1 cellular context compared by ENCODE assay signal in the genomic region with DNA sequence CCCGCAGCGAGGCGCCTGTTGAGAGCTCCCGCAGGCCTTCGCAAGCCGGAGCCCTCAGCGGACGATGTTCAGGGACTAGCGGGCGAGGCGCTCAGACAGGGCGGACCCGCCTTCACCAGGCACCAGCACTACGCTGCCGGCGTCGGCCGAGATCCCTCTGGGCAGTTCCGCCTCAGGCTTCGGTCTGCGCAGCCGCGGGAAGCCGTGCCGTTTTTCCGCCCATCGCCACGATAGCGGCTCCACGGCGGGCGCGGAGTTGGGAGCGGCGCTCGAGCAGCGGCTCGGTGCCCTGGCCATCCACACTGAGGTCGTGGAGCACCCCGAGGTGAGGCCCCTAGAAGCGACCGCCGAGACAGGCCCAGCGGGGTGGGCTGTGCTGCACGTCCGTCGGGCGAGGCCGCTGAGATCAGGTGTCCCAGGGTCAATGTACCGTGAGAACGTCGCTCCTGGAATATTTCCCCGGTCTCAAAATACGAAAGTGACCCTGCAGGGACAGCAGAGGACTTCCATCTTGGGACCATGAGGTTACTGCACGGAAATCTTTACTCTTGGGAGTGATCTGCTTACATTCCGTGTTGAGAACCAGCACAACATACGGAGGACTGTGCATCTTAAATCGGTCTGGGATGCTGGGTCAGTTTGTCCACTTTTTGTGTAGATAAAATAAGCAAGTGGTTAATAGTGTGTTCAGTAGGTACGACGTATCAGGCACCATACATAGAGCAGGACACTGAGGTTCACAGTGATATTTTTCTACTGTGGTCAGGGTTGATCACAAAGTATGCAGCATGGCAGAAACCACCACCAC.
TF ChIP-seq lines count a peak whose summit lies in the region.

No MANE protein-coding gene starts in this region.

TF ChIP-seq in HepG2, 621 proteins besides CTCF, POLR2A, EP300 and RAD21 (continued from another document and continues in another):
- TF ChIP-seq PAWR (CRISPR knock-in tag; IDR thresholded peaks at IDR 0.05; ENCODE audit: borderline replicate concordance) (0 out of 2 replicates have a peak, but pooled peaks have one; percentile 78), HNRNPL (IDR thresholded peaks at IDR 0.05; ENCODE audit: low read depth, low read length) (0 out of 2 replicates have a peak, but pooled peaks have one; percentile 41), ARID2 (CRISPR knock-in tag; IDR thresholded peaks at IDR 0.05; ENCODE audit: borderline replicate concordance) (peak; percentile 58; the same call in 1 of the 2 replicates), FOXC1 (CRISPR knock-in tag; IDR thresholded peaks at IDR 0.05; ENCODE audit: borderline replicate concordance) (peak; percentile 99), ZNF761 (CRISPR knock-in tag; conservative IDR thresholded peaks at IDR 0.05) (peak; percentile 91; the same call in 1 of the 2 replicates), BRCA1 (CRISPR knock-in tag; IDR thresholded peaks at IDR 0.05) (peak; percentile 65), LCORL (IDR thresholded peaks at IDR 0.05) (no peak), LCORL (CRISPR knock-in tag; IDR thresholded peaks at IDR 0.05) (peak; percentile 76; the same call in 1 of the 2 replicates), ZMYM3 (CRISPR knock-in tag; IDR thresholded peaks at IDR 0.05) (peak; percentile 90), ZNF230 (CRISPR knock-in tag; IDR thresholded peaks at IDR 0.05) (peak; percentile 99), ZNF737 (CRISPR knock-in tag; IDR thresholded peaks at IDR 0.05; ENCODE audit: borderline replicate concordance) (no peak; the same call in 1 of the 2 replicates), HDAC1 (CRISPR knock-in tag; IDR thresholded peaks at IDR 0.05) (peak; percentile 73; the same call in 1 of the 2 replicates), ZKSCAN8 (CRISPR knock-in tag; IDR thresholded peaks at IDR 0.05; ENCODE audit: borderline replicate concordance) (peak; percentile 81), NFKBIZ (CRISPR knock-in tag; IDR thresholded peaks at IDR 0.05) (peak; percentile 83), ZNF614 (CRISPR knock-in tag; IDR thresholded peaks at IDR 0.05; ENCODE audit: borderline replicate concordance) (peak; percentile 88), ZNF547 (CRISPR knock-in tag; IDR thresholded peaks at IDR 0.05) (peak; percentile 94), ZNF550 (CRISPR knock-in tag; IDR thresholded peaks at IDR 0.05; ENCODE audit: borderline replicate concordance) (peak; percentile 94; the same call in 1 of the 2 replicates), IRX3 (CRISPR knock-in tag; IDR thresholded peaks at IDR 0.05; ENCODE audit: borderline replicate concordance, low read depth) (peak; percentile 95), ZFP37 (CRISPR knock-in tag; IDR thresholded peaks at IDR 0.05; ENCODE audit: borderline replicate concordance) (peak; percentile 49; the same call in 1 of the 2 replicates), ZNF274 (CRISPR knock-in tag; IDR thresholded peaks at IDR 0.05) (peak; percentile 98), ELF1 (CRISPR knock-in tag; IDR thresholded peaks at IDR 0.05) (peak; percentile 94), REPIN1 (CRISPR knock-in tag; IDR thresholded peaks at IDR 0.05; ENCODE audit: borderline replicate concordance, low read depth) (peak; percentile 96), JUN (CRISPR knock-in tag; IDR thresholded peaks at IDR 0.05) (no peak), CBX5 (CRISPR knock-in tag; IDR thresholded peaks at IDR 0.05; ENCODE audit: borderline replicate concordance) (peak; percentile 95), MATR3 (CRISPR knock-in tag; IDR thresholded peaks at IDR 0.05) (0 out of 2 replicates have a peak, but pooled peaks have one; percentile 81), ZNF234 (CRISPR knock-in tag; conservative IDR thresholded peaks at IDR 0.05) (peak; percentile 58; the same call in 1 of the 2 replicates), PCBP2 (optimal IDR thresholded peaks at IDR 0.05; ENCODE audit: low read depth, low read length, poor library complexity, severe bottlenecking) (no peak), KAT7 (CRISPR knock-in tag; IDR thresholded peaks at IDR 0.05; ENCODE audit: borderline replicate concordance) (peak; percentile 96), SKI (IDR thresholded peaks at IDR 0.05; ENCODE audit: partially characterized antibody) (peak; percentile 78), ZNF367 (CRISPR knock-in tag; IDR thresholded peaks at IDR 0.05; ENCODE audit: borderline replicate concordance) (no peak; the same call in 1 of the 2 replicates), MEIS2 (CRISPR knock-in tag; IDR thresholded peaks at IDR 0.05) (no peak; the same call in none of the 2 replicates), ZSCAN29 (CRISPR knock-in tag; conservative IDR thresholded peaks at IDR 0.05) (peak; percentile 90), ZNF792 (CRISPR knock-in tag; IDR thresholded peaks at IDR 0.05) (peak; percentile 96; the same call in 1 of the 2 replicates), NR2C2 (CRISPR knock-in tag; IDR thresholded peaks at IDR 0.05; ENCODE audit: borderline replicate concordance) (peak; percentile 58), ZSCAN30 (CRISPR knock-in tag; IDR thresholded peaks at IDR 0.05) (no peak), ZNF24 (IDR thresholded peaks at IDR 0.05) (no peak; the same call in 1 of the 2 replicates), ZNF563 (CRISPR knock-in tag; IDR thresholded peaks at IDR 0.05) (peak; percentile 86; the same call in 1 of the 2 replicates), ZNF350 (CRISPR knock-in tag; IDR thresholded peaks at IDR 0.05; ENCODE audit: borderline replicate concordance, low read depth) (peak; percentile 98), PHF21A (CRISPR knock-in tag; IDR thresholded peaks at IDR 0.05) (peak; percentile 58; the same call in 1 of the 2 replicates), IKZF4 (CRISPR knock-in tag; IDR thresholded peaks at IDR 0.05; ENCODE audit: borderline replicate concordance, low read depth, not compliant biosample characterization) (peak; percentile 97), ZNF607 (CRISPR knock-in tag; IDR thresholded peaks at IDR 0.05; ENCODE audit: borderline replicate concordance) (peak; percentile 95), ZNF143 (CRISPR knock-in tag; IDR thresholded peaks at IDR 0.05) (peak; percentile 50; the same call in 1 of the 2 replicates), ZNF432 (CRISPR knock-in tag; IDR thresholded peaks at IDR 0.05; ENCODE audit: borderline replicate concordance) (no peak), PAF1 (CRISPR knock-in tag; IDR thresholded peaks at IDR 0.05) (0 out of 2 replicates have a peak, but pooled peaks have one; percentile 77), NFE2L2 (IDR thresholded peaks at IDR 0.05; ENCODE audit: low read length) (no peak), ATM (IDR thresholded peaks at IDR 0.05; ENCODE audit: borderline replicate concordance) (no peak), NR2F6 (IDR thresholded peaks at IDR 0.05) (0 out of 2 replicates have a peak, but pooled peaks have one; percentile 30), NR2F6 (CRISPR knock-in tag; IDR thresholded peaks at IDR 0.05) (peak; percentile 74), HDAC2 (CRISPR knock-in tag; IDR thresholded peaks at IDR 0.05) (peak; percentile 82), PCBP1 (IDR thresholded peaks at IDR 0.05; ENCODE audit: borderline replicate concordance, low read depth, low read length) (no peak), PRMT3 (CRISPR knock-in tag; IDR thresholded peaks at IDR 0.05; ENCODE audit: borderline replicate concordance, low read depth) (peak; percentile 99; the same call in 1 of the 2 replicates), TGIF2 (CRISPR knock-in tag; IDR thresholded peaks at IDR 0.05) (peak; percentile 43; the same call in 1 of the 2 replicates), ZNF431 (CRISPR knock-in tag; IDR thresholded peaks at IDR 0.05; ENCODE audit: borderline replicate concordance, low read depth) (peak; percentile 19; the same call in 1 of the 2 replicates), NFYB (CRISPR knock-in tag; IDR thresholded peaks at IDR 0.05) (peak; percentile 55), ZNF282 (IDR thresholded peaks at IDR 0.05; ENCODE audit: partially characterized antibody) (no peak), TAF15 (IDR thresholded peaks at IDR 0.05; ENCODE audit: low read depth, low read length, poor library complexity, severe bottlenecking) (peak; percentile 69)
- TF ChIP-seq, protein P1, sequence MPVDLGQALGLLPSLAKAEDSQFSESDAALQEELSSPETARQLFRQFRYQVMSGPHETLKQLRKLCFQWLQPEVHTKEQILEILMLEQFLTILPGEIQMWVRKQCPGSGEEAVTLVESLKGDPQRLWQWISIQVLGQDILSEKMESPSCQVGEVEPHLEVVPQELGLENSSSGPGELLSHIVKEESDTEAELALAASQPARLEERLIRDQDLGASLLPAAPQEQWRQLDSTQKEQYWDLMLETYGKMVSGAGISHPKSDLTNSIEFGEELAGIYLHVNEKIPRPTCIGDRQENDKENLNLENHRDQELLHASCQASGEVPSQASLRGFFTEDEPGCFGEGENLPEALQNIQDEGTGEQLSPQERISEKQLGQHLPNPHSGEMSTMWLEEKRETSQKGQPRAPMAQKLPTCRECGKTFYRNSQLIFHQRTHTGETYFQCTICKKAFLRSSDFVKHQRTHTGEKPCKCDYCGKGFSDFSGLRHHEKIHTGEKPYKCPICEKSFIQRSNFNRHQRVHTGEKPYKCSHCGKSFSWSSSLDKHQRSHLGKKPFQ (CRISPR knock-in tag; IDR thresholded peaks at IDR 0.05; ENCODE audit: insufficient replicate concordance) = peak; percentile 80
- TF ChIP-seq, protein P2, sequence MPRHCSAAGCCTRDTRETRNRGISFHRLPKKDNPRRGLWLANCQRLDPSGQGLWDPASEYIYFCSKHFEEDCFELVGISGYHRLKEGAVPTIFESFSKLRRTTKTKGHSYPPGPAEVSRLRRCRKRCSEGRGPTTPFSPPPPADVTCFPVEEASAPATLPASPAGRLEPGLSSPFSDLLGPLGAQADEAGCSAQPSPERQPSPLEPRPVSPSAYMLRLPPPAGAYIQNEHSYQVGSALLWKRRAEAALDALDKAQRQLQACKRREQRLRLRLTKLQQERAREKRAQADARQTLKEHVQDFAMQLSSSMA (CRISPR knock-in tag; IDR thresholded peaks at IDR 0.05) = no peak; the same call in 1 of the 2 replicates
- TF ChIP-seq, protein P3, sequence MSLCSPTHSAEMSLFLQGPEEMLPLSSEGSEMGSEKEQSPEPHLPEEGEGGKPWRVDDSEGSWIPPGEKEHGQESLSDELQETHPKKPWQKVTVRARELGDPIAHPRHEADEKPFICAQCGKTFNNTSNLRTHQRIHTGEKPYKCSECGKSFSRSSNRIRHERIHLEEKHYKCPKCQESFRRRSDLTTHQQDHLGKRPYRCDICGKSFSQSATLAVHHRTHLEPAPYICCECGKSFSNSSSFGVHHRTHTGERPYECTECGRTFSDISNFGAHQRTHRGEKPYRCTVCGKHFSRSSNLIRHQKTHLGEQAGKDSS (CRISPR knock-in tag; IDR thresholded peaks at IDR 0.05; ENCODE audit: borderline replicate concordance, low read depth) = peak; percentile 82; the same call in 1 of the 2 replicates
- TF ChIP-seq, protein P4, sequence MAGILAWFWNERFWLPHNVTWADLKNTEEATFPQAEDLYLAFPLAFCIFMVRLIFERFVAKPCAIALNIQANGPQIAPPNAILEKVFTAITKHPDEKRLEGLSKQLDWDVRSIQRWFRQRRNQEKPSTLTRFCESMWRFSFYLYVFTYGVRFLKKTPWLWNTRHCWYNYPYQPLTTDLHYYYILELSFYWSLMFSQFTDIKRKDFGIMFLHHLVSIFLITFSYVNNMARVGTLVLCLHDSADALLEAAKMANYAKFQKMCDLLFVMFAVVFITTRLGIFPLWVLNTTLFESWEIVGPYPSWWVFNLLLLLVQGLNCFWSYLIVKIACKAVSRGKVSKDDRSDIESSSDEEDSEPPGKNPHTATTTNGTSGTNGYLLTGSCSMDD (CRISPR knock-in tag; IDR thresholded peaks at IDR 0.05) = peak; percentile 69; the same call in 1 of the 2 replicates
- TF ChIP-seq, protein P5, sequence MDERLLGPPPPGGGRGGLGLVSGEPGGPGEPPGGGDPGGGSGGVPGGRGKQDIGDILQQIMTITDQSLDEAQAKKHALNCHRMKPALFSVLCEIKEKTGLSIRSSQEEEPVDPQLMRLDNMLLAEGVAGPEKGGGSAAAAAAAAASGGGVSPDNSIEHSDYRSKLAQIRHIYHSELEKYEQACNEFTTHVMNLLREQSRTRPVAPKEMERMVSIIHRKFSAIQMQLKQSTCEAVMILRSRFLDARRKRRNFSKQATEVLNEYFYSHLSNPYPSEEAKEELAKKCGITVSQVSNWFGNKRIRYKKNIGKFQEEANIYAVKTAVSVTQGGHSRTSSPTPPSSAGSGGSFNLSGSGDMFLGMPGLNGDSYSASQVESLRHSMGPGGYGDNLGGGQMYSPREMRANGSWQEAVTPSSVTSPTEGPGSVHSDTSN (CRISPR knock-in tag; IDR thresholded peaks at IDR 0.05) = no peak
- TF ChIP-seq, protein P6, sequence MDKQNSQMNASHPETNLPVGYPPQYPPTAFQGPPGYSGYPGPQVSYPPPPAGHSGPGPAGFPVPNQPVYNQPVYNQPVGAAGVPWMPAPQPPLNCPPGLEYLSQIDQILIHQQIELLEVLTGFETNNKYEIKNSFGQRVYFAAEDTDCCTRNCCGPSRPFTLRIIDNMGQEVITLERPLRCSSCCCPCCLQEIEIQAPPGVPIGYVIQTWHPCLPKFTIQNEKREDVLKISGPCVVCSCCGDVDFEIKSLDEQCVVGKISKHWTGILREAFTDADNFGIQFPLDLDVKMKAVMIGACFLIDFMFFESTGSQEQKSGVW (CRISPR knock-in tag; IDR thresholded peaks at IDR 0.05; ENCODE audit: borderline replicate concordance) = no peak
- TF ChIP-seq, protein P7, sequence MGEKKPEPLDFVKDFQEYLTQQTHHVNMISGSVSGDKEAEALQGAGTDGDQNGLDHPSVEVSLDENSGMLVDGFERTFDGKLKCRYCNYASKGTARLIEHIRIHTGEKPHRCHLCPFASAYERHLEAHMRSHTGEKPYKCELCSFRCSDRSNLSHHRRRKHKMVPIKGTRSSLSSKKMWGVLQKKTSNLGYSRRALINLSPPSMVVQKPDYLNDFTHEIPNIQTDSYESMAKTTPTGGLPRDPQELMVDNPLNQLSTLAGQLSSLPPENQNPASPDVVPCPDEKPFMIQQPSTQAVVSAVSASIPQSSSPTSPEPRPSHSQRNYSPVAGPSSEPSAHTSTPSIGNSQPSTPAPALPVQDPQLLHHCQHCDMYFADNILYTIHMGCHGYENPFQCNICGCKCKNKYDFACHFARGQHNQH (CRISPR knock-in tag; IDR thresholded peaks at IDR 0.05) = peak; percentile 92; the same call in 1 of the 2 replicates
